Comparison of ENCODE assay signal across 10 cellular contexts in the genomic region with DNA sequence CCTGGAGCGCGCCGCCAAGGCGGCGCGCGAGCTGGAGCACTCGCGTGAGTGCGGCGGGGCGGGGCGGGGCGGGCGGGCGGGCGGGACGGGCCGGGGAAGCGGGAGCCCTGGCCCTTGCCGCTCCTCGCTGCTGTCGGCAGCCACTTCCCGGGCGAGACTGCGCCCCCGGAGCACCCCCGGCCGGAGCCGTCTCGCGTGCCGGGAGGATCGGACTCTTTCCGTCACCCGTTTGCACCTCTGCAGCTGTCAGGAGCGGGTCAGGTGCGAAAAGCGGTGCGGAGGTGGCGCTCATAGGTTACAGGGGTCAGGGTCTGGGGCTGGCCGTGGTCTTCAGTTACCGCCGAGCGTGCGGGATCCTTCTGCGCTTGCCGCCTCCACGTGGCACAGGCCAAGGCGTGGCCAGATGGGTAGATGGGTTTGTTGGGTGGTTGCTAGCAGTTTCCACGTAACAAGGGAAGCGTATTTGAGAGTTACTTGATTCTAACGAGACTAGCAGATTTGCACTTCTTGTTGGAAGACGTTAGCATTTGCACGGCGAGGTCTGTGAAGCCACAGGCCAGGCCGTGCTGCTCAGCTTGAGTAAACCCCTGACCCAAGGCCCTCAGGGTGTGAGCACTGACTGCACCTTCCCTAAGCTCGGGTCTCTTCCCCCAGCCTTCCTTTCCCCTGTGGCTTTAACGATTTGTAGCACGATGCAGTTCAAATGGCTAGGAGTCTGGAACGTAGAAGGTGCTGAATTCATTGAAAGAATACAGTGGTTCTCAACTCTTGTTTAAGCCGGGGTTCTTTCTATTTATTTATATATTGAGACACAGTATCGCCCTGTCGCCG. TPM values are rescaled to one million over a fixed set of nuclear protein-coding genes. Genes with fewer than 3 reads are reported as not detected.
DNase-seq lines count a peak whose midpoint lies in the region; ATAC-seq and TF ChIP-seq lines count a peak whose summit lies in the region.
"Not testable (repeated sequence)": the region's sequence is repeated elsewhere in the genome, so short reads cannot be mapped to it uniquely, and the experiment has no call there.
"Had no signal": no experiment of that assay in that cellular context is flagged by ENCODE, and none has a peak within 500 bp of the region (broad histone marks: within the 10 kb centered on the region; RNA-seq: fewer than 3 reads in every experiment).

No MANE protein-coding gene starts in this region.

- not testable (repeated sequence) for H3K9me3 ChIP-seq in DOHH2 (ENCODE audit: control insufficient read depth, insufficient read depth, low read length); HAP-1; naive thymus-derived CD4-positive, alpha-beta T cell (ENCODE audit: control insufficient read depth in 2 of 3, low read length in 3 of 3); stomach

- H3K4me3 Mint-ChIP-seq in IgD-negative memory B cell, result peak overlapping the region; percentile 69 to 94 (median 88)
- H3K4me3 Mint-ChIP-seq in WTC11, result peak overlapping the region; percentile 76
- H3K4me3 Mint-ChIP-seq in brain, result peak overlapping the region; percentile 84 to 92 (median 84)
- H3K4me3 Mint-ChIP-seq in naive thymus-derived CD4-positive, alpha-beta T cell, result peak overlapping the region; percentile 70 to 83 (median 78)

- not testable (repeated sequence) for DNase-seq in HAP-1 (ENCODE audit: low spot score in 2 of 2); WTC11 (ENCODE audit: low spot score); stomach
- peak; percentile 40 for DNase-seq in Right ventricle myocardium inferior (ENCODE audit: missing footprints)
- DNase-seq in naive thymus-derived CD4-positive, alpha-beta T cell, result peak in 4 of 9 donors; percentile 19 to 28 (median 24)

- not testable (repeated sequence) for H4K20me1 ChIP-seq in DOHH2 (ENCODE audit: control insufficient read depth, insufficient read depth, low read depth, low read length)

- not testable (repeated sequence) for H3K27me3 Mint-ChIP-seq in IgD-negative memory B cell; WTC11 (ENCODE audit: low read depth); naive thymus-derived CD4-positive, alpha-beta T cell
- peaks cover 12% of the 10 kb centered on the region for H3K27me3 Mint-ChIP-seq in brain

- H3F3A ChIP-seq in DOHH2 (ENCODE audit: control insufficient read depth, insufficient read depth), result not testable (repeated sequence)

- not testable (repeated sequence) for H3K27me3 ChIP-seq in DOHH2 (ENCODE audit: control insufficient read depth, low read length); HAP-1 (ENCODE audit: low read depth); naive thymus-derived CD4-positive, alpha-beta T cell (ENCODE audit: control insufficient read depth in 2 of 2, insufficient read depth in 2 of 2, low read length in 2 of 2); stomach

- not testable (repeated sequence) for TF ChIP-seq POLR2A in stomach (IDR thresholded peaks at IDR 0.05)

- H3K36me3 Mint-ChIP-seq in IgD-negative memory B cell; WTC11; brain; naive thymus-derived CD4-positive, alpha-beta T cell: not testable (repeated sequence)

- H3K27ac Mint-ChIP-seq in IgD-negative memory B cell (peak overlapping the region; percentile 16 to 78 (median 73)), brain (peak overlapping the region in 2 of 5 experiments; percentile 68 to 92)
- not testable (repeated sequence) for H3K27ac Mint-ChIP-seq in WTC11
- H3K27ac Mint-ChIP-seq in naive thymus-derived CD4-positive, alpha-beta T cell, result peak overlapping the region in 6 of 9 donors; percentile 67 to 88 (median 76)

- POLR2A ChIA-PET in WTC11 (lab: Charles Lee), result not testable (repeated sequence)
- POLR2A ChIA-PET in naive thymus-derived CD4-positive, alpha-beta T cell (lab: Charles Lee), result interaction anchor here (0.6 kb wide), 1 partner anchor 75 kb away, joined by 4 read pairs; no protein-coding TSS in a partner anchor

- TF ChIP-seq CTCF in DOHH2 (IDR thresholded peaks at IDR 0.05; ENCODE audit: low read depth, low read length, poor library complexity, severe bottlenecking); WTC11 (IDR thresholded peaks at IDR 0.05); brain (conservative IDR thresholded peaks at IDR 0.05); stomach (IDR thresholded peaks at IDR 0.05): not testable (repeated sequence)

- CTCF ChIA-PET in WTC11 (lab: Charles Lee), result interaction anchor here (0.7 kb wide), 1 partner anchor 39 kb away, joined by 3 read pairs; no protein-coding TSS in a partner anchor
- CTCF ChIA-PET in naive thymus-derived CD4-positive, alpha-beta T cell (lab: Charles Lee), result interaction anchor here (0.6 kb wide), 1 partner anchor 283 kb away, joined by 3 read pairs; no protein-coding TSS in a partner anchor

- WGBS in stomach, 5 donors, result 1 to 12% (median 4%) methylated on average over 9 to 52 of the region's 65 CpGs

- not testable (repeated sequence) for TF ChIP-seq EP300 in stomach (IDR thresholded peaks at IDR 0.05)

- H3K4me1 Mint-ChIP-seq in IgD-negative memory B cell, result peaks cover 6 to 15% (median 13%) of the 10 kb centered on the region in 3 donors
- H3K4me1 Mint-ChIP-seq in WTC11, result not testable (repeated sequence)
- peaks cover 34% of the 10 kb centered on the region for H3K4me1 Mint-ChIP-seq in brain
- H3K4me1 Mint-ChIP-seq in naive thymus-derived CD4-positive, alpha-beta T cell, result peaks cover 6 to 39% (median 25%) of the 10 kb centered on the region in 7 donors

- peak; percentile 15; the same call in 1 of the 2 replicates for ATAC-seq in WTC11
- not testable (repeated sequence) for ATAC-seq in Right ventricle myocardium inferior
- ATAC-seq in naive thymus-derived CD4-positive, alpha-beta T cell, result peak; percentile 28

- intact Hi-C loops in Right ventricle myocardium inferior (cut with DNase I); naive thymus-derived CD4-positive, alpha-beta T cell (cut with micrococcal nuclease); stomach (cut with DNase I; ENCODE audit: low total_unique reads): not testable (repeated sequence)

- H3K79me2 ChIP-seq in DOHH2 (ENCODE audit: control insufficient read depth, low read length), result peaks cover 66% of the 10 kb centered on the region

- H3K4me3 ChIP-seq in DOHH2 (ENCODE audit: low read length), result peak overlapping the region; percentile 81
- peak overlapping the region; percentile 74 for H3K4me3 ChIP-seq in HAP-1
- peak overlapping the region; percentile 35 for H3K4me3 ChIP-seq in naive thymus-derived CD4-positive, alpha-beta T cell (ENCODE audit: low read length)
- H3K4me3 ChIP-seq in stomach, result peak overlapping the region; percentile 74 to 90 (median 84)

- in situ Hi-C loops in HAP-1 (cut with MboI; ENCODE audit: low sequenced_read_pairs), result not testable (repeated sequence)

- not testable (repeated sequence) for H3K9me3 Mint-ChIP-seq in IgD-negative memory B cell; WTC11; brain; naive thymus-derived CD4-positive, alpha-beta T cell

- peaks cover 21% of the 10 kb centered on the region for H3K36me3 ChIP-seq in DOHH2 (ENCODE audit: control insufficient read depth, low read length)
- H3K36me3 ChIP-seq in HAP-1 (replicated peaks); naive thymus-derived CD4-positive, alpha-beta T cell (ENCODE audit: control insufficient read depth in 2 of 3, insufficient read depth in 3 of 3, low read length in 3 of 3); stomach: not testable (repeated sequence)

- peaks cover 16% of the 10 kb centered on the region for H3K4me1 ChIP-seq in DOHH2 (ENCODE audit: control insufficient read depth, low read length)
- H3K4me1 ChIP-seq in HAP-1, result not testable (repeated sequence)
- peaks cover 9 to 14% of the 10 kb centered on the region in 2 donors for H3K4me1 ChIP-seq in naive thymus-derived CD4-positive, alpha-beta T cell (ENCODE audit: control insufficient read depth in 2 of 2, insufficient read depth in 2 of 2, low read length in 2 of 2)
- peaks cover 21 to 34% (median 28%) of the 10 kb centered on the region in 4 donors for H3K4me1 ChIP-seq in stomach

- not testable (repeated sequence) for H3K9me2 ChIP-seq in DOHH2 (replicated peaks; ENCODE audit: control insufficient read depth, low read length)

- H3K4me2 ChIP-seq in DOHH2 (ENCODE audit: low read length), result peak overlapping the region; percentile 76

- H3K27ac ChIP-seq in DOHH2 (ENCODE audit: low read depth, low read length) (peak overlapping the region; percentile 34; the same call in 1 of the 2 replicates), stomach (peak overlapping the region in 4 of 5 donors; percentile 82 to 90 (median 85))
- H3K27ac ChIP-seq in naive thymus-derived CD4-positive, alpha-beta T cell (ENCODE audit: low read depth, low read length), result peak overlapping the region; percentile 90

RNA-seq across cellular contexts. Expression of a gene that starts 0.7 kb away (rescaled TPM):
- polyA plus RNA-seq in IgD-negative memory B cell, result 10.8 TPM
- 47.9 to 63.6 TPM (median 48.5 TPM) in 3 replicates for total RNA-seq in WTC11 (2021)
- polyA plus RNA-seq in brain (ENCODE audit: insufficient read depth, low read depth, low replicate concordance), result 2.9 TPM
- 9.0 TPM for total RNA-seq in Right ventricle myocardium inferior
- 10 to 100 TPM; 42.5 to 53.8 (median 51.7) TPM for total RNA-seq in naive thymus-derived CD4-positive, alpha-beta T cell
- polyA plus RNA-seq in naive thymus-derived CD4-positive, alpha-beta T cell, result 1 to 10 TPM; 4.5 to 6.1 TPM
- 10 to 100 TPM; 15.6 to 91.5 (median 33.3) TPM for total RNA-seq in stomach
- polyA plus RNA-seq in stomach, result 10 to 100 TPM in 2 of 3 donors, 1 to 10 TPM in 1; 8.2 to 23.8 (median 18.4) TPM

RNA-seq across cellular contexts. Expression of a gene that starts 22.8 kb away (rescaled TPM):
- polyA plus RNA-seq in IgD-negative memory B cell (6.2 TPM), brain (ENCODE audit: insufficient read depth, low read depth, low replicate concordance) (10.3 TPM), stomach (1 to 10 TPM in 1 of 3 donors, under 1 TPM in 2; 0.25 to 2.3 (median 0.92) TPM)
- total RNA-seq in WTC11 (2021) (0.60 to 0.94 TPM (median 0.61 TPM) in 3 replicates), Right ventricle myocardium inferior (1.8 TPM), stomach (1 to 10 TPM in 2 of 5 donors, under 1 TPM in 1, not detected in 2; 0.55 to 5.2 (median 1.3) TPM)
- total RNA-seq in naive thymus-derived CD4-positive, alpha-beta T cell, result 1 to 10 TPM in 4 of 5 experiments, under 1 TPM in 1; 0.61 to 2.0 (median 1.4) TPM
- polyA plus RNA-seq in naive thymus-derived CD4-positive, alpha-beta T cell, result under 1 TPM; 0.64 to 0.76 TPM
- total RNA-seq: glomerular endothelial cell, H4 had no signal

RNA-seq across cellular contexts. Expression of a gene that starts 36.8 kb away (rescaled TPM):
- polyA plus RNA-seq in IgD-negative memory B cell (not detected), brain (ENCODE audit: insufficient read depth, low read depth, low replicate concordance) (108 TPM), stomach (10 to 100 TPM in 2 of 3 donors, 1 to 10 TPM in 1; 7.6 to 64.8 (median 24.8) TPM)
- total RNA-seq in WTC11 (2021) (28.3 to 35.5 TPM (median 28.3 TPM) in 3 replicates), Right ventricle myocardium inferior (20.5 TPM), stomach (10 to 100 TPM; 11.4 to 37.7 (median 21.1) TPM)
- total RNA-seq in naive thymus-derived CD4-positive, alpha-beta T cell, result 1 to 10 TPM in 1 of 5 experiments, under 1 TPM in 1, not detected in 3; 0.15 to 1.2 TPM
- not detected for polyA plus RNA-seq in naive thymus-derived CD4-positive, alpha-beta T cell

RNA-seq across cellular contexts. Expression of a gene that starts 39.7 kb away (rescaled TPM):
- polyA plus RNA-seq in IgD-negative memory B cell, result 12.8 TPM
- total RNA-seq in WTC11 (2021), result 56.1 to 71.2 TPM (median 58.7 TPM) in 3 replicates
- 47.5 TPM for polyA plus RNA-seq in brain (ENCODE audit: insufficient read depth, low read depth, low replicate concordance)
- 17.9 TPM for total RNA-seq in Right ventricle myocardium inferior
- 10 to 100 TPM; 21.0 to 41.3 (median 22.9) TPM for total RNA-seq in naive thymus-derived CD4-positive, alpha-beta T cell
- 10 to 100 TPM in 1 of 2 donors, 1 to 10 TPM in 1; 5.4 to 11.6 TPM for polyA plus RNA-seq in naive thymus-derived CD4-positive, alpha-beta T cell
- total RNA-seq in stomach, result 10 to 100 TPM; 10.6 to 92.1 (median 22.5) TPM
- polyA plus RNA-seq in stomach, result 10 to 100 TPM; 13.1 to 27.0 (median 14.9) TPM

RNA-seq across cellular contexts. Expression of a gene that starts 51.2 kb away (rescaled TPM):
- not detected for polyA plus RNA-seq in IgD-negative memory B cell
- total RNA-seq in WTC11 (2021), result 1.6 to 2.8 TPM (median 1.9 TPM) in 3 replicates
- polyA plus RNA-seq in brain (ENCODE audit: insufficient read depth, low read depth, low replicate concordance), result 54.3 TPM
- 3.0 TPM for total RNA-seq in Right ventricle myocardium inferior
- total RNA-seq in naive thymus-derived CD4-positive, alpha-beta T cell, result not detected
- polyA plus RNA-seq in naive thymus-derived CD4-positive, alpha-beta T cell, result not detected
- total RNA-seq in stomach, result 10 to 100 TPM in 1 of 5 donors, 1 to 10 TPM in 2, under 1 TPM in 1, not detected in 1; 0.89 to 13.6 (median 4.7) TPM
- polyA plus RNA-seq in stomach, result 10 to 100 TPM in 2 of 3 donors, 1 to 10 TPM in 1; 8.7 to 13.5 (median 13.3) TPM
- total RNA-seq: glomerular endothelial cell, H4 had no signal

Comparison
In these comparisons a context has a peak if more than half of its experiments do, and no peak if none do; other contexts are left out.
1. H3K27ac ChIP-seq: peak in every context shown above with its lines; median percentile 90 in naive thymus-derived CD4-positive, alpha-beta T cell; 85 in stomach; 34 in DOHH2.